In the genomic region with DNA sequence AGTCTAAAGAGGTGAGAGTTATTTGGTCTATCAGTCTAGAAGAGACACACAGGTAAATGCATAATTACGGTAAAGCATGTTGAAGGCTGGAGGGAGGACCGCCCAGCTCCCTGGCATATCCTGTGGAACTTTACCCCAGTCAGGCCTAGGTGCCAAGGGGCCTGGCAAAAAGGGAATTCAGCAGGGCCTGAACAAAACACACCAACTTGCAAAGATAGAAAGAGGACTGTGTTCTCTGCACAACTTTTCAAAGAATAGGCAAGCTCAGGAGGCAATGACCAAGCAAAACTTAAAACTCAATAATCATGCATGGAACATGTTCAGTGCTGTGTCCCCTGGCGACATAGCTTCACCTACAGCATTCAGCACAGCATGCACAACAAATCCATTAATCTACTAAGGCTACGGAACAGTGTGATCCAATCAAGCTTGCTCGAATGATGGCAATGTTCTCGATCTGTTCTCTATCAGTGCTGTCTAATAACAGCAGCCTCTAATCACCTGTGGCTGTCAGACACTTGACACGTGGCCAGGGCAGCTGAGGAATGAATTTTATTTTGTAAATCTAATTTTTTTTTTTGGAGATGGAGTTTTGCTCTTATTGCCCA, we compare ENCODE assay signal across 13 cellular contexts. TPM values are rescaled to one million over a fixed set of nuclear protein-coding genes. Genes with fewer than 3 reads are reported as not detected.
DNase-seq lines count a peak whose midpoint lies in the region; ATAC-seq and TF ChIP-seq lines count a peak whose summit lies in the region.
"Had no signal": no experiment of that assay in that cellular context is flagged by ENCODE, and none has a peak within 500 bp of the region (broad histone marks: within the 10 kb centered on the region; RNA-seq: fewer than 3 reads in every experiment).

No MANE protein-coding gene starts in this region.

- no peaks in the 10 kb centered on the region for H3K27me3 Mint-ChIP-seq in activated CD4-positive, alpha-beta memory T cell treated with anti-CD3 and anti-CD28 coated beads for 36 hours

- H3K4me1 Mint-ChIP-seq in activated CD4-positive, alpha-beta memory T cell treated with anti-CD3 and anti-CD28 coated beads for 36 hours (ENCODE audit: low read depth): peaks cover 35% of the 10 kb centered on the region

- DNase-seq in NCI-H82 (lab: John Stamatoyannopoulos, UW) (peak; percentile 41), NCI-H82 treated with DMSO at 0.1 percent for 48 hours (lab: John Stamatoyannopoulos, UW; ENCODE audit: unreplicated experiment) (no peak), esophagus muscularis mucosa (ENCODE audit: extremely low spot score) (no peak), mucosa of descending colon (peak in 1 of 3 donors; percentile 61), tibial artery (no peak)
- DNase-seq in activated CD4-positive, alpha-beta memory T cell treated with anti-CD3 and anti-CD28 coated beads for 36 hours: no peak
- DNase-seq: activated CD4-positive, alpha-beta T cell treated with anti-CD3 and anti-CD28 coated beads for 1 hour; activated gamma-delta T cell treated with Interleukin-2 at 50 U/mL for 16 hours; foreskin melanocyte; NCI-H226 had no signal

- H3K27ac ChIP-seq in esophagus muscularis mucosa (replicated peaks in 1 of 4) (peak overlapping the region; percentile 92 to 99 (median 95)), tibial artery (peak overlapping the region; percentile 55 to 80)
- H3K27ac ChIP-seq: 22Rv1 had no signal

- H3K9me3 ChIP-seq in esophagus muscularis mucosa: no peaks in the 10 kb centered on the region
- no peaks in the 10 kb centered on the region for H3K9me3 ChIP-seq in mucosa of descending colon
- H3K9me3 ChIP-seq in tibial artery: no peaks in the 10 kb centered on the region

- no peak overlapping the region for H3K4me3 Mint-ChIP-seq in activated CD4-positive, alpha-beta memory T cell treated with anti-CD3 and anti-CD28 coated beads for 36 hours

- TF ChIP-seq CTCF in esophagus muscularis mucosa (IDR thresholded peaks at IDR 0.05): no peak
- TF ChIP-seq CTCF in mucosa of descending colon (IDR thresholded peaks at IDR 0.05): no peak
- TF ChIP-seq CTCF in tibial artery (IDR thresholded peaks at IDR 0.05): no peak

- CTCF ChIA-PET in activated CD4-positive, alpha-beta memory T cell treated with anti-CD3 and anti-CD28 coated beads for 36 hours (lab: Charles Lee): interaction anchor here (2.5 kb wide), 1 partner anchor 55 kb away, joined by 9 read pairs; no protein-coding TSS in a partner anchor

- no peaks in the 10 kb centered on the region for H3K27me3 ChIP-seq in esophagus muscularis mucosa
- no peaks in the 10 kb centered on the region for H3K27me3 ChIP-seq in tibial artery

- intact Hi-C loops in esophagus muscularis mucosa (cut with DNase I): no loop called here
- intact Hi-C loops in mucosa of descending colon (cut with DNase I, micrococcal nuclease): no loop called here
- intact Hi-C loops in tibial artery (cut with DNase I; ENCODE audit: low total_unique reads): no loop called here
- intact Hi-C loops in activated CD4-positive, alpha-beta memory T cell treated with anti-CD3 and anti-CD28 coated beads for 36 hours (cut with micrococcal nuclease): no loop called here

- WGBS in esophagus muscularis mucosa: 54% methylated on average over 7 of the region's 7 CpGs

- POLR2A ChIA-PET in activated CD4-positive, alpha-beta memory T cell treated with anti-CD3 and anti-CD28 coated beads for 36 hours (lab: Charles Lee): no interaction called here

- no peaks in the 10 kb centered on the region for H3K9me3 Mint-ChIP-seq in activated CD4-positive, alpha-beta memory T cell treated with anti-CD3 and anti-CD28 coated beads for 36 hours

- no peak overlapping the region for H3K27ac Mint-ChIP-seq in activated CD4-positive, alpha-beta memory T cell treated with anti-CD3 and anti-CD28 coated beads for 36 hours

- H3K4me1 ChIP-seq in esophagus muscularis mucosa: peaks cover 87 to 100% (median 98%) of the 10 kb centered on the region in 4 donors
- H3K4me1 ChIP-seq in mucosa of descending colon (ENCODE audit: low read depth): peaks cover 21% of the 10 kb centered on the region
- peaks cover 0 to 67% (median 33%) of the 10 kb centered on the region in 4 donors for H3K4me1 ChIP-seq in tibial artery

- peak; percentile 34 for ATAC-seq in mucosa of descending colon
- ATAC-seq in esophagus mucosa: no peak
- no peak for ATAC-seq in HG02884 (IDR thresholded peaks at IDR 0.05; ENCODE audit: unreplicated experiment)

- H3K36me3 ChIP-seq in esophagus muscularis mucosa: no peaks in the 10 kb centered on the region
- no peaks in the 10 kb centered on the region for H3K36me3 ChIP-seq in mucosa of descending colon (ENCODE audit: low read depth)
- no peaks in the 10 kb centered on the region for H3K36me3 ChIP-seq in tibial artery

- TF ChIP-seq POLR2A in esophagus muscularis mucosa (IDR thresholded peaks at IDR 0.05; ENCODE audit: low read depth): no peak

- H3K4me3 ChIP-seq in esophagus muscularis mucosa: no peak overlapping the region
- H3K4me3 ChIP-seq in mucosa of descending colon: no peak overlapping the region
- no peak overlapping the region for H3K4me3 ChIP-seq in tibial artery

- H3K36me3 Mint-ChIP-seq in activated CD4-positive, alpha-beta memory T cell treated with anti-CD3 and anti-CD28 coated beads for 36 hours: peaks cover 16% of the 10 kb centered on the region

- TF ChIP-seq EP300 in esophagus muscularis mucosa (IDR thresholded peaks at IDR 0.05): peak; percentile 93

RNA-seq across cellular contexts. Expression of a gene that starts 27.6 kb away (rescaled TPM):
- total RNA-seq in esophagus muscularis mucosa (10 to 100 TPM; 44.6 to 78.6 (median 65.8) TPM), mucosa of descending colon (10 to 100 TPM; 62.1 to 64.9 (median 62.1) TPM), esophagus mucosa (27.4 TPM)
- 10 to 100 TPM; 28.1 to 29.6 TPM for total RNA-seq in activated CD4-positive, alpha-beta memory T cell treated with anti-CD3 and anti-CD28 coated beads for 36 hours
